In the genomic region with DNA sequence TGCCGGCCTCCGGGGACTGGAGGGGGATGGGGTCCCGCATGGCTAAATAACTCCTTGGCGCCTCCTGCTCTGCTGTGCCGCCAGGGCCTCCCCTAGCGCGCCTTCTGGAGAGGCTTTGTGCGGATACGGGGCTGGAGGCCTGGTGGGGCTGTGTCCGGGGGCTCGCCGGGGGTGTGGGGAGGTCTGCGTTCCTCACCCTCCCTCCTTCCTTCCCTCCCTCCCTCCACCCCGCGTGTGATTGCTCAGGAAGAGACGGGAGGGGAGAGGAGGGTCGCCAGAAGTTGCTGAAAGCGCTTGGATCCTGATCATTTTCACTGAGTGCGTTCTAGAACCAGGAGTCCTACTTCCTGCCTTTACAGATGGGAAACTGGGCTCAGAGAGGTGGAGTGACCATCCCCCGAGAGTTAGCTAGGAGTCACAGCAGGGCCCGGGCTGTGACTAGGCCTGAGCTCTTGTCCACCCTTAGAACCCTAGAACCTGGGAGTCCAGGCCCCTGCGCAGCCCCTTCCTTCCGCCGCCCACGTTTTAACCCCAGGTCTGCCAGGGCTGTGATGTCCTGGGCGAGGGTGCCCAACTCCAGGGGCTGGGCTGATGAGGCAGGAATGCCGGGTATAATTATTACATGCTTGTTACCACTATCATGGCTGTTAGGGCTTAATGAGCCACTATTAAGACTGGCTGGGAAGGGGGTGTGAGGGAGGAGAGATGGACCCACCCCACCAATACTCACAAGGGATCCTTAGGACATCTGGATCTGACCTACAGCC, we compare ENCODE assay signal across 8 cellular contexts. TPM values are rescaled to one million over a fixed set of nuclear protein-coding genes. Genes with fewer than 3 reads are reported as not detected.
A peak's percentile ranks its signal among the peaks of the same experiment; 100 is the strongest.
DNase-seq lines count a peak whose midpoint lies in the region; ATAC-seq and TF ChIP-seq lines count a peak whose summit lies in the region.

No MANE protein-coding gene starts in this region.

- CTCF ChIA-PET in activated CD4-positive, alpha-beta memory T cell treated with anti-CD3 and anti-CD28 coated beads, Interleukin-2, amount 10 ng/mL, durations not matched to agents 7 days and 5 days (lab: Charles Lee) = interaction anchor here (0.5 to 7.6 kb wide), 13 partner anchors 10 to 307 kb away, joined by 3 to 393 read pairs (median 42); partner anchors contain the start of genes GDF15, LSM4 and MPV17L2

- H3K4me1 ChIP-seq in HUES64 (ENCODE audit: insufficient read depth, low read length) = no peaks in the 10 kb centered on the region

- H3K9ac ChIP-seq in HUES64 (ENCODE audit: low read depth, low read length) = peak overlapping the region; percentile 83

- H3K27me3 ChIP-seq in HUES64 (ENCODE audit: insufficient read depth, low read length) = no peaks in the 10 kb centered on the region

- peaks cover 35% of the 10 kb centered on the region for H3K36me3 Mint-ChIP-seq in activated CD4-positive, alpha-beta memory T cell treated with anti-CD3 and anti-CD28 coated beads, Interleukin-2, amount 10 ng/mL, durations not matched to agents 7 days and 5 days (ENCODE audit: low read depth)
- H3K36me3 Mint-ChIP-seq in osteocyte (ENCODE audit: unreplicated experiment) = peaks cover 17% of the 10 kb centered on the region

- no peaks in the 10 kb centered on the region for H3K27me3 Mint-ChIP-seq in activated CD4-positive, alpha-beta memory T cell treated with anti-CD3 and anti-CD28 coated beads, Interleukin-2, amount 10 ng/mL, durations not matched to agents 7 days and 5 days
- H3K27me3 Mint-ChIP-seq in osteocyte (ENCODE audit: unreplicated experiment) = no peaks in the 10 kb centered on the region

- ATAC-seq in HG03457 (IDR thresholded peaks at IDR 0.05; ENCODE audit: unreplicated experiment) = no peak

- H3K4me3 ChIP-seq in HUES64 (ENCODE audit: low read length) (peak overlapping the region; percentile 50), fibroblast of pulmonary artery (replicated peaks; ENCODE audit: low read depth, low read length) (peak overlapping the region; percentile 56)

- peaks cover 58% of the 10 kb centered on the region for H3K4me1 Mint-ChIP-seq in activated CD4-positive, alpha-beta memory T cell treated with anti-CD3 and anti-CD28 coated beads, Interleukin-2, amount 10 ng/mL, durations not matched to agents 7 days and 5 days
- peaks cover 38% of the 10 kb centered on the region for H3K4me1 Mint-ChIP-seq in osteocyte (ENCODE audit: unreplicated experiment)

- peaks cover 11% of the 10 kb centered on the region for H3K36me3 ChIP-seq in HUES64 (ENCODE audit: insufficient read depth, low read length)

- peak overlapping the region; percentile 92 for H3K27ac Mint-ChIP-seq in activated CD4-positive, alpha-beta memory T cell treated with anti-CD3 and anti-CD28 coated beads, Interleukin-2, amount 10 ng/mL, durations not matched to agents 7 days and 5 days
- H3K27ac Mint-ChIP-seq in osteocyte (ENCODE audit: unreplicated experiment) = peak overlapping the region; percentile 98

- H3K9me3 Mint-ChIP-seq in activated CD4-positive, alpha-beta memory T cell treated with anti-CD3 and anti-CD28 coated beads, Interleukin-2, amount 10 ng/mL, durations not matched to agents 7 days and 5 days = peaks cover 2% of the 10 kb centered on the region
- H3K9me3 Mint-ChIP-seq in osteocyte (ENCODE audit: unreplicated experiment) = no peaks in the 10 kb centered on the region

- H3K27ac ChIP-seq in HUES64 (ENCODE audit: low read depth, low read length) = peak overlapping the region; percentile 96

- no peak for TF ChIP-seq CTCF in fibroblast of pulmonary artery (IDR thresholded peaks at IDR 0.05; ENCODE audit: low read length, missing control alignments)
- TF ChIP-seq CTCF in osteocyte (IDR thresholded peaks at IDR 0.05) = peak; percentile 20

- POLR2A ChIA-PET in activated CD4-positive, alpha-beta memory T cell treated with anti-CD3 and anti-CD28 coated beads, Interleukin-2, amount 10 ng/mL, durations not matched to agents 7 days and 5 days (lab: Charles Lee) = interaction anchor here (0.6 to 15.1 kb wide), 25 partner anchors 9 to 433 kb away, joined by 3 to 1184 read pairs (median 5); partner anchors contain the start of genes LSM4, MPV17L2, PIK3R2 and RAB3A

- H3K4me3 Mint-ChIP-seq in activated CD4-positive, alpha-beta memory T cell treated with anti-CD3 and anti-CD28 coated beads, Interleukin-2, amount 10 ng/mL, durations not matched to agents 7 days and 5 days = peak overlapping the region; percentile 84
- H3K4me3 Mint-ChIP-seq in osteocyte (ENCODE audit: unreplicated experiment) = peak overlapping the region; percentile 73

- WGBS in HUES64 = 11% methylated on average over 18 of the region's 27 CpGs

- H3K9me3 ChIP-seq in HUES64 (ENCODE audit: insufficient read depth, low read depth, low read length) = no peaks in the 10 kb centered on the region

- DNase-seq in NCI-H1694 (lab: John Stamatoyannopoulos, UW) (peak; percentile 93), NCI-H1694 treated with DMSO at 0.1 percent for 48 hours (lab: John Stamatoyannopoulos, UW) (no peak), fibroblast of pulmonary artery (ENCODE audit: low read depth) (no peak), osteocyte (ENCODE audit: extremely low spot score, unreplicated experiment) (no peak), GOT3 (lab: John Stamatoyannopoulos, UW) (no peak)
- DNase-seq in activated CD4-positive, alpha-beta memory T cell treated with anti-CD3 and anti-CD28 coated beads, Interleukin-2, amount 10 ng/mL, durations not matched to agents 7 days and 5 days = peak; percentile 53

RNA-seq across cellular contexts. Expression of gene JUND, which starts 0.8 kb away (rescaled TPM):
- 93.0 TPM for polyA plus RNA-seq in HUES64 (2013, experiment 1 of 2)
- 114 TPM for polyA plus RNA-seq in HUES64 (2013, experiment 2 of 2)
- 100 to 1,000 TPM; 390 to 402 TPM for total RNA-seq in activated CD4-positive, alpha-beta memory T cell treated with anti-CD3 and anti-CD28 coated beads, Interleukin-2, amount 10 ng/mL, durations not matched to agents 7 days and 5 days
- 203 and 241 TPM in 2 replicates for total RNA-seq in osteocyte

RNA-seq across cellular contexts. Expression of gene IQCN, which starts 8.0 kb away (rescaled TPM):
- polyA plus RNA-seq in HUES64 (2013, experiment 1 of 2) = 0.20 TPM
- polyA plus RNA-seq in HUES64 (2013, experiment 2 of 2) = 0.38 TPM
- total RNA-seq in activated CD4-positive, alpha-beta memory T cell treated with anti-CD3 and anti-CD28 coated beads, Interleukin-2, amount 10 ng/mL, durations not matched to agents 7 days and 5 days = 1 to 10 TPM; 1.6 to 1.7 TPM
- 6.9 and 10.4 TPM in 2 replicates for total RNA-seq in osteocyte

RNA-seq across cellular contexts. Expression of gene LSM4, which starts 40.7 kb away (rescaled TPM):
- polyA plus RNA-seq in HUES64 (2013, experiment 1 of 2) = 248 TPM
- polyA plus RNA-seq in HUES64 (2013, experiment 2 of 2) = 269 TPM
- total RNA-seq in activated CD4-positive, alpha-beta memory T cell treated with anti-CD3 and anti-CD28 coated beads, Interleukin-2, amount 10 ng/mL, durations not matched to agents 7 days and 5 days = 100 to 1,000 TPM; 180 to 186 TPM
- 92.1 and 98.1 TPM in 2 replicates for total RNA-seq in osteocyte

RNA-seq across cellular contexts. Expression of gene PDE4C, which starts 56.0 kb away (rescaled TPM):
- 0.55 TPM for polyA plus RNA-seq in HUES64 (2013, experiment 1 of 2)
- polyA plus RNA-seq in HUES64 (2013, experiment 2 of 2) = 0.44 TPM
- total RNA-seq in activated CD4-positive, alpha-beta memory T cell treated with anti-CD3 and anti-CD28 coated beads, Interleukin-2, amount 10 ng/mL, durations not matched to agents 7 days and 5 days = under 1 TPM; 0.13 to 0.18 TPM
- total RNA-seq in osteocyte = 0.21 TPM in 1 of 2 replicates, not detected in the other

RNA-seq across cellular contexts. Expression of gene PGPEP1, which starts 58.2 kb away (rescaled TPM):
- polyA plus RNA-seq in HUES64 (2013, experiment 1 of 2) = 12.6 TPM
- polyA plus RNA-seq in HUES64 (2013, experiment 2 of 2) = 15.8 TPM
- 10 to 100 TPM; 42.7 to 44.0 TPM for total RNA-seq in activated CD4-positive, alpha-beta memory T cell treated with anti-CD3 and anti-CD28 coated beads, Interleukin-2, amount 10 ng/mL, durations not matched to agents 7 days and 5 days
- 36.1 and 38.5 TPM in 2 replicates for total RNA-seq in osteocyte

Comparison
In these comparisons a context has a peak if more than half of its experiments do, and no peak if none do; other contexts are left out.
1. DNase-seq: peak in NCI-H1694 (single experiment) and activated CD4-positive, alpha-beta memory T cell treated with anti-CD3 and anti-CD28 coated beads, Interleukin-2, amount 10 ng/mL, durations not matched to agents 7 days and 5 days (single experiment); none in NCI-H1694 treated with DMSO at 0.1 percent for 48 hours (single experiment), fibroblast of pulmonary artery (single experiment), osteocyte (single experiment) and GOT3 (single experiment).